Comparison of ENCODE assay signal across 1 cellular context in the genomic region with DNA sequence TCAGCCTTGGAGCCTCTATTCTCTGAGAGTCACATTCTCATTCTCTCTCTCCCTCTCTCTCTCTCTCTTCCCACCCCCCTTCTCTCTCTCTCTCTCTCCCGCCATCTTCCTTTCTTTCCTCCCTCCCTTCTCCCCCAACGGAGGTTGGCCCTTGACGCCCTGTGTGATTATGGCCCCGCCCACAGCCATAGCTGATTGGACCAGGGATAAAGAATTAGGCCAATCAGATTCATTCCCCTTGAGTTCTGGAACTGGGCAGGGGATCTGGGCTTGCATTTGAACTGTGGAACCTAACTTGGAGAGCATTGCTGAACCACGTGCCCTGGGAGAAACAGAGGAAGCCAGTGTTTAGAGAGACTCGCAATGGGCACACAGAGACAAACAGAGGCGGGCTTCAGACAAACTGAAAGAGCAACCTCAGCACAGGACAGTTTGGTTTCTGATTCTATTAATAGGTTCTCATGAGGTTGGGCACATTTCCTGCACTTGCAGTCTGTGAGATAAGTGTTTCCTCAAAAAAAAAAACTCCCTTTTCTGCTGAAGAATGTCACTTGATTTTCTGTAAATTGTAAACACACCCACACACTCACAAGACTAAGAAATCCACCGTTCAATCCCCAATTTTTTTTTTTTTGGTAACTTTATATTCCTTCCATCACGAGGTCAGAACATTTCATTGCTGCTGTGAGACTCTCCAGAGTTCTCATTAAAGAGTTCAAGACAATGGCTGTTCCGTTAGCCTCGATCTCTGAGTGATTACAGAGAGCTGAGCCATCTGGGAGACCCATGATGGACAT.
TF ChIP-seq lines count a peak whose summit lies in the region.

No MANE protein-coding gene starts in this region.

TF ChIP-seq in GM12878, 131 proteins besides CTCF, POLR2A, EP300 and RAD21 (continued from another document):
- TF ChIP-seq RELA (IDR thresholded peaks at IDR 0.05; ENCODE audit: borderline replicate concordance, partially characterized antibody) (no peak), WRNIP1 (IDR thresholded peaks at IDR 0.05; ENCODE audit: borderline replicate concordance, low read depth, low read length) (no peak), EGR1 (IDR thresholded peaks at IDR 0.05; ENCODE audit: borderline replicate concordance in 1 of 2, low read depth in 2 of 2, low read length in 2 of 2) (no peak; a peak in 1 of 3 replicates), MTA2 (IDR thresholded peaks at IDR 0.05; ENCODE audit: low read depth) (no peak), ZZZ3 (IDR thresholded peaks at IDR 0.05; ENCODE audit: control insufficient read depth, insufficient read length, low read depth) (no peak), SMAD5 (IDR thresholded peaks at IDR 0.05; ENCODE audit: low read depth) (no peak), STAT1 (conservative IDR thresholded peaks at IDR 0.05) (no peak), SMAD1 (IDR thresholded peaks at IDR 0.05; ENCODE audit: low read depth, partially characterized antibody) (no peak), NR2C1 (IDR thresholded peaks at IDR 0.05) (no peak), FOS (IDR thresholded peaks at IDR 0.05; ENCODE audit: borderline replicate concordance, extremely low read depth, insufficient read length) (peak; percentile 35), BCL11A (IDR thresholded peaks at IDR 0.05; ENCODE audit: low read depth, low read length) (no peak), EZH2 (IDR thresholded peaks at IDR 0.05; ENCODE audit: borderline replicate concordance, control insufficient read depth, low read depth, low read length) (no peak), SP1 (IDR thresholded peaks at IDR 0.05; ENCODE audit: low read depth, low read length) (peak; percentile 68), RB1 (IDR thresholded peaks at IDR 0.05; ENCODE audit: borderline replicate concordance) (no peak), NFYA (IDR thresholded peaks at IDR 0.05; ENCODE audit: borderline replicate concordance, low read depth, low read length) (no peak)
- TF ChIP-seq, protein P1, sequence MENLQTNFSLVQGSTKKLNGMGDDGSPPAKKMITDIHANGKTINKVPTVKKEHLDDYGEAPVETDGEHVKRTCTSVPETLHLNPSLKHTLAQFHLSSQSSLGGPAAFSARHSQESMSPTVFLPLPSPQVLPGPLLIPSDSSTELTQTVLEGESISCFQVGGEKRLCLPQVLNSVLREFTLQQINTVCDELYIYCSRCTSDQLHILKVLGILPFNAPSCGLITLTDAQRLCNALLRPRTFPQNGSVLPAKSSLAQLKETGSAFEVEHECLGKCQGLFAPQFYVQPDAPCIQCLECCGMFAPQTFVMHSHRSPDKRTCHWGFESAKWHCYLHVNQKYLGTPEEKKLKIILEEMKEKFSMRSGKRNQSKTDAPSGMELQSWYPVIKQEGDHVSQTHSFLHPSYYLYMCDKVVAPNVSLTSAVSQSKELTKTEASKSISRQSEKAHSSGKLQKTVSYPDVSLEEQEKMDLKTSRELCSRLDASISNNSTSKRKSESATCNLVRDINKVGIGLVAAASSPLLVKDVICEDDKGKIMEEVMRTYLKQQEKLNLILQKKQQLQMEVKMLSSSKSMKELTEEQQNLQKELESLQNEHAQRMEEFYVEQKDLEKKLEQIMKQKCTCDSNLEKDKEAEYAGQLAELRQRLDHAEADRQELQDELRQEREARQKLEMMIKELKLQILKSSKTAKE (IDR thresholded peaks at IDR 0.05; ENCODE audit: low read depth, poor library complexity, severe bottlenecking) = peak; percentile 83
- TF ChIP-seq, protein P2, sequence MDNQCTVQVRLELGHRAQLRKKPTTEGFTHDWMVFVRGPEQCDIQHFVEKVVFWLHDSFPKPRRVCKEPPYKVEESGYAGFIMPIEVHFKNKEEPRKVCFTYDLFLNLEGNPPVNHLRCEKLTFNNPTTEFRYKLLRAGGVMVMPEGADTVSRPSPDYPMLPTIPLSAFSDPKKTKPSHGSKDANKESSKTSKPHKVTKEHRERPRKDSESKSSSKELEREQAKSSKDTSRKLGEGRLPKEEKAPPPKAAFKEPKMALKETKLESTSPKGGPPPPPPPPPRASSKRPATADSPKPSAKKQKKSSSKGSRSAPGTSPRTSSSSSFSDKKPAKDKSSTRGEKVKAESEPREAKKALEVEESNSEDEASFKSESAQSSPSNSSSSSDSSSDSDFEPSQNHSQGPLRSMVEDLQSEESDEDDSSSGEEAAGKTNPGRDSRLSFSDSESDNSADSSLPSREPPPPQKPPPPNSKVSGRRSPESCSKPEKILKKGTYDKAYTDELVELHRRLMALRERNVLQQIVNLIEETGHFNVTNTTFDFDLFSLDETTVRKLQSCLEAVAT (IDR thresholded peaks at IDR 0.05) = peak; percentile 14; the same call in 1 of the 2 replicates
- TF ChIP-seq, protein P3, sequence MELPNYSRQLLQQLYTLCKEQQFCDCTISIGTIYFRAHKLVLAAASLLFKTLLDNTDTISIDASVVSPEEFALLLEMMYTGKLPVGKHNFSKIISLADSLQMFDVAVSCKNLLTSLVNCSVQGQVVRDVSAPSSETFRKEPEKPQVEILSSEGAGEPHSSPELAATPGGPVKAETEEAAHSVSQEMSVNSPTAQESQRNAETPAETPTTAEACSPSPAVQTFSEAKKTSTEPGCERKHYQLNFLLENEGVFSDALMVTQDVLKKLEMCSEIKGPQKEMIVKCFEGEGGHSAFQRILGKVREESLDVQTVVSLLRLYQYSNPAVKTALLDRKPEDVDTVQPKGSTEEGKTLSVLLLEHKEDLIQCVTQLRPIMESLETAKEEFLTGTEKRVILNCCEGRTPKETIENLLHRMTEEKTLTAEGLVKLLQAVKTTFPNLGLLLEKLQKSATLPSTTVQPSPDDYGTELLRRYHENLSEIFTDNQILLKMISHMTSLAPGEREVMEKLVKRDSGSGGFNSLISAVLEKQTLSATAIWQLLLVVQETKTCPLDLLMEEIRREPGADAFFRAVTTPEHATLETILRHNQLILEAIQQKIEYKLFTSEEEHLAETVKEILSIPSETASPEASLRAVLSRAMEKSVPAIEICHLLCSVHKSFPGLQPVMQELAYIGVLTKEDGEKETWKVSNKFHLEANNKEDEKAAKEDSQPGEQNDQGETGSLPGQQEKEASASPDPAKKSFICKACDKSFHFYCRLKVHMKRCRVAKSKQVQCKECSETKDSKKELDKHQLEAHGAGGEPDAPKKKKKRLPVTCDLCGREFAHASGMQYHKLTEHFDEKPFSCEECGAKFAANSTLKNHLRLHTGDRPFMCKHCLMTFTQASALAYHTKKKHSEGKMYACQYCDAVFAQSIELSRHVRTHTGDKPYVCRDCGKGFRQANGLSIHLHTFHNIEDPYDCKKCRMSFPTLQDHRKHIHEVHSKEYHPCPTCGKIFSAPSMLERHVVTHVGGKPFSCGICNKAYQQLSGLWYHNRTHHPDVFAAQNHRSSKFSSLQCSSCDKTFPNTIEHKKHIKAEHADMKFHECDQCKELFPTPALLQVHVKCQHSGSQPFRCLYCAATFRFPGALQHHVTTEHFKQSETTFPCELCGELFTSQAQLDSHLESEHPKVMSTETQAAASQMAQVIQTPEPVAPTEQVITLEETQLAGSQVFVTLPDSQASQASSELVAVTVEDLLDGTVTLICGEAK (IDR thresholded peaks at IDR 0.05; ENCODE audit: borderline replicate concordance) = peak; percentile 49; the same call in 1 of the 2 replicates
- TF ChIP-seq, protein P4, sequence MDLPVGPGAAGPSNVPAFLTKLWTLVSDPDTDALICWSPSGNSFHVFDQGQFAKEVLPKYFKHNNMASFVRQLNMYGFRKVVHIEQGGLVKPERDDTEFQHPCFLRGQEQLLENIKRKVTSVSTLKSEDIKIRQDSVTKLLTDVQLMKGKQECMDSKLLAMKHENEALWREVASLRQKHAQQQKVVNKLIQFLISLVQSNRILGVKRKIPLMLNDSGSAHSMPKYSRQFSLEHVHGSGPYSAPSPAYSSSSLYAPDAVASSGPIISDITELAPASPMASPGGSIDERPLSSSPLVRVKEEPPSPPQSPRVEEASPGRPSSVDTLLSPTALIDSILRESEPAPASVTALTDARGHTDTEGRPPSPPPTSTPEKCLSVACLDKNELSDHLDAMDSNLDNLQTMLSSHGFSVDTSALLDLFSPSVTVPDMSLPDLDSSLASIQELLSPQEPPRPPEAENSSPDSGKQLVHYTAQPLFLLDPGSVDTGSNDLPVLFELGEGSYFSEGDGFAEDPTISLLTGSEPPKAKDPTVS (IDR thresholded peaks at IDR 0.05; ENCODE audit: low read depth, low read length) = no peak
